Comparison of ENCODE assay signal across 18 cellular contexts in the genomic region with DNA sequence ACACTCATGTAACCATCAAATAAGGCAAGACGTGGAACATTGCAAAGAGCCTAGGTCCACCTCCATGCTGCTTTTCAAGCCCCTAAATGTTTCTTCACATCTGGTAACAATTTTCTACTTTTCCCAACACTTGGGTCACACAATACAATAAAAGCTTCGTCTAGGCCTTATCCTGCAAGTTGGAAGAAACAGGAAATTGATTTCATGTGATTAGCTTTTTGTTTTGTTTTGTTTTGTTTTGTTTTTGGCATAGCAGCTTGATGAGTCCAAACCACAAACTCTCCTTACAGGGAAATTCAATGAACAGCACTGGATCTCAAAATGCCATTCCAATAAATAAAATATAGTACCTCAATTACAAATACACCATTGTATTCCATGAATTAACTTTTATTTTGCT. TPM values are rescaled to one million over a fixed set of nuclear protein-coding genes. Genes with fewer than 3 reads are reported as not detected.
DNase-seq lines count a peak whose midpoint lies in the region; ATAC-seq, FAIRE-seq and TF ChIP-seq lines count a peak whose summit lies in the region.
"Had no signal": no experiment of that assay in that cellular context is flagged by ENCODE, and none has a peak within 500 bp of the region (broad histone marks: within the 10 kb centered on the region; RNA-seq: fewer than 3 reads in every experiment).

No MANE protein-coding gene starts in this region.

- intact Hi-C loops in sciatic nerve (cut with DNase I): no loop called here

- H3K36me3 ChIP-seq in small intestine (ENCODE audit: control insufficient read depth in 2 of 2, insufficient read depth in 2 of 2, low read length in 2 of 2): no peaks in the 10 kb centered on the region
- H3K36me3 ChIP-seq in BE2C: no peaks in the 10 kb centered on the region
- H3K36me3 ChIP-seq: colonic mucosa had no signal

- H3K9me3 ChIP-seq in small intestine (ENCODE audit: control insufficient read depth, low read depth) (no peaks in the 10 kb centered on the region), BE2C (no peaks in the 10 kb centered on the region)
- H3K9me3 ChIP-seq: colonic mucosa had no signal

- TF ChIP-seq CTCF in fibroblast of mammary gland (conservative IDR thresholded peaks at IDR 0.05; ENCODE audit: control insufficient read depth, insufficient read depth, low read depth, low read length) (no peak), BE2C (IDR thresholded peaks at IDR 0.05; ENCODE audit: low read depth, low read length) (no peak)

- H3K27me3 ChIP-seq in small intestine (ENCODE audit: control insufficient read depth in 2 of 2, insufficient read depth in 2 of 2, low read length in 2 of 2) (no peaks in the 10 kb centered on the region), BE2C (no peaks in the 10 kb centered on the region)
- H3K27me3 ChIP-seq: colonic mucosa had no signal

- H3K4me1 ChIP-seq in small intestine (ENCODE audit: control insufficient read depth in 2 of 2, insufficient read depth in 1 of 2, low read depth in 1 of 2, low read length in 1 of 2) (no peaks in the 10 kb centered on the region), BE2C (peaks cover 3% of the 10 kb centered on the region; the same call in 1 of the 2 replicates)
- H3K4me1 ChIP-seq: colonic mucosa had no signal

- WGBS in small intestine, 3 donors: 59 to 74% (median 73%) methylated on average over 2 of the region's 2 CpGs

- FAIRE-seq in GM18507 (lab: Jason Lieb, UNC): peak; percentile 15
- no peak for FAIRE-seq in small intestine (lab: Jason Lieb, UNC)

- no peak overlapping the region for H3K27ac ChIP-seq in small intestine (ENCODE audit: low read depth in 1 of 2, low read length in 1 of 2)
- H3K27ac ChIP-seq: colonic mucosa had no signal

- DNase-seq in GM18507 (ENCODE audit: extremely low spot score, insufficient read length, low read depth) (no peak), amniotic stem cell (lab: John Stamatoyannopoulos, UW) (peak; percentile 8), fibroblast of mammary gland (ENCODE audit: low read depth) (peak; percentile 82), sciatic nerve (ENCODE audit: low spot score) (no peak), small intestine (no peak), BE2C (no peak), NOMO-1 treated with DMSO at 0.1 percent for 48 hours (lab: John Stamatoyannopoulos, UW; ENCODE audit: unreplicated experiment) (no peak)
- DNase-seq: activated CD4-positive, alpha-beta T cell treated with anti-CD3 and anti-CD28 coated beads for 1 hour; CD8-positive, alpha-beta memory T cell; colonic mucosa; NCI-H1092; NCI-H2227 treated with DMSO at 0.1 percent for 48 hours; right cardiac atrium; stimulated activated naive CD4-positive, alpha-beta T cell treated with Interleukin-2 at 50 U/mL for 16 hours; T-helper 17 cell had no signal

- no peak overlapping the region for H3K4me3 ChIP-seq in fibroblast of mammary gland (ENCODE audit: control insufficient read depth, low read depth, low read length)
- H3K4me3 ChIP-seq in small intestine (ENCODE audit: low read depth in 1 of 2, low read length in 2 of 2): no peak overlapping the region
- H3K4me3 ChIP-seq in BE2C (ENCODE audit: low read depth, low read length): no peak overlapping the region
- H3K4me3 ChIP-seq: colonic mucosa had no signal

- peak; percentile 63 for ATAC-seq in sciatic nerve
- ATAC-seq in HG03469 (IDR thresholded peaks at IDR 0.05; ENCODE audit: unreplicated experiment): no peak
- ATAC-seq: activated naive CD4-positive, alpha-beta T cell treated with anti-CD3 and anti-CD28 coated beads, Interleukin-2, amount 50 U/mL, for 72 hours; right cardiac atrium; T-helper 17 cell had no signal

RNA-seq across cellular contexts. Expression of a gene that starts 19.3 kb away (rescaled TPM):
- 2.7 TPM for total RNA-seq in sciatic nerve
- polyA plus RNA-seq in small intestine: not detected
- not detected for polyA plus RNA-seq in BE2C (2012; ENCODE audit: insufficient read depth, insufficient read length, low read depth)
- polyA plus RNA-seq: CD8-positive, alpha-beta memory T cell had no signal

RNA-seq across cellular contexts. Expression of a gene that starts 28.3 kb away (rescaled TPM):
- 7.0 TPM for total RNA-seq in sciatic nerve
- polyA plus RNA-seq in small intestine: 1 to 10 TPM in 1 of 3 donors, under 1 TPM in 2; 0.67 to 1.1 (median 0.85) TPM
- polyA plus RNA-seq in BE2C (2012; ENCODE audit: insufficient read depth, insufficient read length, low read depth): 1.6 TPM

RNA-seq across cellular contexts. Expression of a gene that starts 30.7 kb away (rescaled TPM):
- total RNA-seq in sciatic nerve: 4.6 TPM
- under 1 TPM in 1 of 3 donors, not detected in 2; 0.15 TPM for polyA plus RNA-seq in small intestine
- 0.88 TPM for polyA plus RNA-seq in BE2C (2012; ENCODE audit: insufficient read depth, insufficient read length, low read depth)
- polyA plus RNA-seq: CD8-positive, alpha-beta memory T cell had no signal

RNA-seq across cellular contexts. Expression of a gene that starts 38.4 kb away (rescaled TPM):
- total RNA-seq in sciatic nerve: not detected
- polyA plus RNA-seq in small intestine: not detected
- polyA plus RNA-seq in BE2C (2012; ENCODE audit: insufficient read depth, insufficient read length, low read depth): 2.1 TPM
- total RNA-seq: activated naive CD4-positive, alpha-beta T cell treated with anti-CD3 and anti-CD28 coated beads, Interleukin-2, amount 50 U/mL, for 72 hours; CD8-positive, alpha-beta memory T cell; colonic mucosa; kidney epithelial cell; T-helper 17 cell had no signal
- polyA plus RNA-seq: CD8-positive, alpha-beta memory T cell; right cardiac atrium had no signal

RNA-seq across cellular contexts. Expression of a gene that starts 55.0 kb away (rescaled TPM):
- 9.3 TPM for total RNA-seq in sciatic nerve
- polyA plus RNA-seq in small intestine: under 1 TPM in 1 of 3 donors, not detected in 2; 0.09 TPM
- polyA plus RNA-seq in BE2C (2012; ENCODE audit: insufficient read depth, insufficient read length, low read depth): 1.2 TPM
- total RNA-seq: kidney epithelial cell had no signal

Comparison
In these comparisons a context has a peak if more than half of its experiments do, and no peak if none do; other contexts are left out.
1. DNase-seq: peak in amniotic stem cell (single experiment) and fibroblast of mammary gland (single experiment); none in GM18507 (single experiment), sciatic nerve (single experiment), small intestine (single experiment), BE2C (single experiment) and NOMO-1 treated with DMSO at 0.1 percent for 48 hours (single experiment).